1 cellular context compared by ENCODE assay signal in genomic region chr10:9015005-9015404, GRCh38.
TF ChIP-seq lines count a peak whose summit lies in the region.

No MANE protein-coding gene starts in this region.

TF ChIP-seq in H1, 55 proteins besides CTCF, POLR2A, EP300 and RAD21:
- no peak for TF ChIP-seq BCL11A (IDR thresholded peaks at IDR 0.05; ENCODE audit: low read depth in 2 of 2, low read length in 2 of 2)
- TF ChIP-seq CTBP2 (IDR thresholded peaks at IDR 0.05; ENCODE audit: borderline replicate concordance, insufficient read depth, insufficient read length, low read length) = no peak
- TF ChIP-seq SIRT6 (IDR thresholded peaks at IDR 0.05; ENCODE audit: low read length) = no peak
- TF ChIP-seq TAF1 (IDR thresholded peaks at IDR 0.05; ENCODE audit: low read depth, low read length) = no peak
